In genomic region chr1:9495854-9496374, GRCh38 we compare ENCODE assay signal across 1 cellular context.
TF ChIP-seq lines count a peak whose summit lies in the region.

No MANE protein-coding gene starts in this region.

TF ChIP-seq in IMR-90, 13 proteins besides CTCF, POLR2A, EP300 and RAD21 (continued from another document):
- no peak for TF ChIP-seq USF2 (IDR thresholded peaks at IDR 0.05; ENCODE audit: low read depth, low read length)
- no peak for TF ChIP-seq FOS (IDR thresholded peaks at IDR 0.05; ENCODE audit: low read depth, low read length)
- TF ChIP-seq NFE2L2 (IDR thresholded peaks at IDR 0.05; ENCODE audit: low read depth, low read length) = no peak
- no peak for TF ChIP-seq CHD1 (IDR thresholded peaks at IDR 0.05; ENCODE audit: low read depth, low read length)
- TF ChIP-seq MXI1 (IDR thresholded peaks at IDR 0.05; ENCODE audit: borderline replicate concordance, low read depth, low read length) = no peak
TF ChIP-seq in IMR-90: peak in this region for 0.
